Comparison of ENCODE assay signal across 8 cellular contexts in the genomic region with DNA sequence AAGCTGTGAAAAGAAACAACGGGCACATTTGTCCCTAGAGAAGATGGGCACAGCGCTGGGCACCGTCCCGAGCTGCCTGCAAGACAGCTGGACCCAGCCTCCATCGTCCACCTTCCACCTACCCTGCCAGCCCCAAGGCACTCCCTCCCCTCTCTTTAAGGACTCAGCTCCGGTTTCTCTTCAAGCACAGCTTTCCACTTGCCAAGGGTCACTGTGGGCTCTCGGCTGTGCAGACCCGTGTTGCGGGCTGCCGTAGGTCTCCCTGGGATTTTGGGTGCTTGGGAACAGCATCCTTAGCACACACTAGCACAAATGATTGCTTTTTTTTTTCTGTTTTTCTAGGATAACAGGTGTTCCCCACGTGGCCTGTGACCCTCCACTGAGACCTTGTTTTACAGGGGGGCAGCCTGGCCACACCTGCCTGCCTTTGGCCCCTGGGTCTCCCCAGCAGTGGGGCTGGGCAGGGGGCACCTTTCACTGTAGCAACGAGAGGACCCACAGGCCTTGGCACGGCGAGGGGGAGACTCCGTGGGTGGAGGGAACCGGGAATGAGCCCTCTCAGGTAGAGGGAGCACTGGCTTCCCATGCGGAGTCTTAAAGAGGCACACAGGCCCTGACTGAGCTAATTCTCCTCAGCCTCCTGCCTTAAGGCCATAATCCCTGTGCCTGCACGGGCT. TPM values are rescaled to one million over a fixed set of nuclear protein-coding genes. Genes with fewer than 3 reads are reported as not detected.
DNase-seq lines count a peak whose midpoint lies in the region; ATAC-seq lines count a peak whose summit lies in the region.

No MANE protein-coding gene starts in this region.

- H3K27me3 Mint-ChIP-seq in activated CD8-positive, alpha-beta memory T cell treated with anti-CD3 and anti-CD28 coated beads, Interleukin-2, amount 10 ng/mL, durations not matched to agents 7 days and 5 days: peaks cover 1% of the 10 kb centered on the region
- peaks cover 2% of the 10 kb centered on the region for H3K27me3 Mint-ChIP-seq in activated CD4-positive, alpha-beta memory T cell treated with anti-CD3 and anti-CD28 coated beads, Interleukin-2, amount 10 ng/mL, durations not matched to agents 7 days and 5 days

- H3K4me1 Mint-ChIP-seq in activated CD8-positive, alpha-beta memory T cell treated with anti-CD3 and anti-CD28 coated beads, Interleukin-2, amount 10 ng/mL, durations not matched to agents 7 days and 5 days: peaks cover 37% of the 10 kb centered on the region
- H3K4me1 Mint-ChIP-seq in activated CD4-positive, alpha-beta memory T cell treated with anti-CD3 and anti-CD28 coated beads, Interleukin-2, amount 10 ng/mL, durations not matched to agents 7 days and 5 days: peaks cover 26% of the 10 kb centered on the region

- H3K9ac ChIP-seq in stomach smooth muscle (ENCODE audit: low read length in 2 of 2): peak overlapping the region; percentile 58 to 71

- no peak for ATAC-seq in activated CD8-positive, alpha-beta memory T cell treated with anti-CD3 and anti-CD28 coated beads, Interleukin-2, amount 10 ng/mL, durations not matched to agents 7 days and 5 days
- ATAC-seq in HG02588 (IDR thresholded peaks at IDR 0.05; ENCODE audit: unreplicated experiment): no peak

- no peaks in the 10 kb centered on the region for H3K27me3 ChIP-seq in stomach smooth muscle (ENCODE audit: control insufficient read depth in 1 of 2, insufficient read depth in 2 of 2, low read length in 2 of 2)

- POLR2A ChIA-PET in activated CD4-positive, alpha-beta memory T cell treated with anti-CD3 and anti-CD28 coated beads, Interleukin-2, amount 10 ng/mL, durations not matched to agents 7 days and 5 days (lab: Charles Lee): interaction anchor here (1.9 to 2.8 kb wide), 3 partner anchors 9 to 26 kb away, joined by 6 to 10 read pairs (median 6); no protein-coding TSS in a partner anchor

- peak overlapping the region; percentile 75 to 85 for H3K4me3 ChIP-seq in stomach smooth muscle (ENCODE audit: low read length in 2 of 2)

- peaks cover 37% of the 10 kb centered on the region for H3K4me1 ChIP-seq in stomach smooth muscle (ENCODE audit: control insufficient read depth, insufficient read depth, low read length)

- DNase-seq in activated CD8-positive, alpha-beta memory T cell treated with anti-CD3 and anti-CD28 coated beads, Interleukin-2, amount 10 ng/mL, durations not matched to agents 7 days and 5 days: no peak
- no peak for DNase-seq in activated CD8-positive, alpha-beta memory T cell treated with anti-CD3 and anti-CD28 coated beads for 24 hours
- DNase-seq in activated CD4-positive, alpha-beta memory T cell treated with anti-CD3 and anti-CD28 coated beads, Interleukin-2, amount 10 ng/mL, durations not matched to agents 7 days and 5 days: no peak
- DNase-seq in iPS-NIHi7 (ENCODE audit: extremely low spot score): peak; percentile 3
- DNase-seq in NCI-H1048 (lab: John Stamatoyannopoulos, UW): no peak
- DNase-seq in GM19240 (ENCODE audit: insufficient read length, low spot score): no peak

- CTCF ChIA-PET in activated CD8-positive, alpha-beta memory T cell treated with anti-CD3 and anti-CD28 coated beads, Interleukin-2, amount 10 ng/mL, durations not matched to agents 7 days and 5 days (lab: Charles Lee): interaction anchor here (0.7 to 3.3 kb wide), 7 partner anchors 10 to 566 kb away, joined by 3 to 10 read pairs (median 4); no protein-coding TSS in a partner anchor
- CTCF ChIA-PET in activated CD4-positive, alpha-beta memory T cell treated with anti-CD3 and anti-CD28 coated beads, Interleukin-2, amount 10 ng/mL, durations not matched to agents 7 days and 5 days (lab: Charles Lee): no interaction called here

- no peaks in the 10 kb centered on the region for H3K9me3 ChIP-seq in stomach smooth muscle (ENCODE audit: control insufficient read depth in 2 of 2, low read length in 2 of 2)

- H3K27ac ChIP-seq in stomach smooth muscle (ENCODE audit: low read length): no peak overlapping the region

- peak overlapping the region; percentile 67 for H3K4me3 Mint-ChIP-seq in activated CD8-positive, alpha-beta memory T cell treated with anti-CD3 and anti-CD28 coated beads, Interleukin-2, amount 10 ng/mL, durations not matched to agents 7 days and 5 days
- H3K4me3 Mint-ChIP-seq in activated CD4-positive, alpha-beta memory T cell treated with anti-CD3 and anti-CD28 coated beads, Interleukin-2, amount 10 ng/mL, durations not matched to agents 7 days and 5 days: peak overlapping the region; percentile 74

- peaks cover 7% of the 10 kb centered on the region for H3K36me3 Mint-ChIP-seq in activated CD8-positive, alpha-beta memory T cell treated with anti-CD3 and anti-CD28 coated beads, Interleukin-2, amount 10 ng/mL, durations not matched to agents 7 days and 5 days
- H3K36me3 Mint-ChIP-seq in activated CD4-positive, alpha-beta memory T cell treated with anti-CD3 and anti-CD28 coated beads, Interleukin-2, amount 10 ng/mL, durations not matched to agents 7 days and 5 days (ENCODE audit: low read depth): peaks cover 18% of the 10 kb centered on the region

- H3K36me3 ChIP-seq in stomach smooth muscle (ENCODE audit: control insufficient read depth in 2 of 2, insufficient read depth in 2 of 2, low read length in 2 of 2): peaks cover 11 to 20% of the 10 kb centered on the region in 2 donors

- H3K27ac Mint-ChIP-seq in activated CD8-positive, alpha-beta memory T cell treated with anti-CD3 and anti-CD28 coated beads, Interleukin-2, amount 10 ng/mL, durations not matched to agents 7 days and 5 days: peak overlapping the region; percentile 36
- no peak overlapping the region for H3K27ac Mint-ChIP-seq in activated CD4-positive, alpha-beta memory T cell treated with anti-CD3 and anti-CD28 coated beads, Interleukin-2, amount 10 ng/mL, durations not matched to agents 7 days and 5 days

- no peaks in the 10 kb centered on the region for H3K9me3 Mint-ChIP-seq in activated CD8-positive, alpha-beta memory T cell treated with anti-CD3 and anti-CD28 coated beads, Interleukin-2, amount 10 ng/mL, durations not matched to agents 7 days and 5 days (ENCODE audit: low read depth)
- H3K9me3 Mint-ChIP-seq in activated CD4-positive, alpha-beta memory T cell treated with anti-CD3 and anti-CD28 coated beads, Interleukin-2, amount 10 ng/mL, durations not matched to agents 7 days and 5 days: no peaks in the 10 kb centered on the region

RNA-seq across cellular contexts. Expression of a gene that starts 1.4 kb away (rescaled TPM):
- total RNA-seq in activated CD8-positive, alpha-beta memory T cell treated with anti-CD3 and anti-CD28 coated beads, Interleukin-2, amount 10 ng/mL, durations not matched to agents 7 days and 5 days: 10 to 100 TPM; 29.8 to 34.6 TPM
- 10 to 100 TPM; 30.3 to 31.6 TPM for total RNA-seq in activated CD4-positive, alpha-beta memory T cell treated with anti-CD3 and anti-CD28 coated beads, Interleukin-2, amount 10 ng/mL, durations not matched to agents 7 days and 5 days

RNA-seq across cellular contexts. Expression of a gene that starts 41.9 kb away (rescaled TPM):
- total RNA-seq in activated CD8-positive, alpha-beta memory T cell treated with anti-CD3 and anti-CD28 coated beads, Interleukin-2, amount 10 ng/mL, durations not matched to agents 7 days and 5 days: 1 to 10 TPM; 4.8 to 7.0 TPM
- 1 to 10 TPM; 1.5 to 2.4 TPM for total RNA-seq in activated CD4-positive, alpha-beta memory T cell treated with anti-CD3 and anti-CD28 coated beads, Interleukin-2, amount 10 ng/mL, durations not matched to agents 7 days and 5 days
